7 cellular contexts compared by ENCODE assay signal in genomic region chr2:70123829-70124117, GRCh38. TPM values are rescaled to one million over a fixed set of nuclear protein-coding genes. Genes with fewer than 3 reads are reported as not detected.
DNase-seq lines count a peak whose midpoint lies in the region; ATAC-seq and TF ChIP-seq lines count a peak whose summit lies in the region.

No MANE protein-coding gene starts in this region.

- peak overlapping the region; percentile 100 for H3K9ac ChIP-seq in HUES64 (ENCODE audit: low read depth, low read length)
- H3K9ac ChIP-seq in iPS-20b (ENCODE audit: low read depth, low read length): peak overlapping the region; percentile 93; the same call in 1 of the 2 replicates

- no peak for ATAC-seq in GM21786 (IDR thresholded peaks at IDR 0.05; ENCODE audit: unreplicated experiment)
- no peak for ATAC-seq in HG03095 (IDR thresholded peaks at IDR 0.05; ENCODE audit: unreplicated experiment)

- H3K27me3 ChIP-seq in HUES64 (ENCODE audit: insufficient read depth, low read length) (no peaks in the 10 kb centered on the region), iPS-20b (ENCODE audit: insufficient read depth, low read length) (no peaks in the 10 kb centered on the region), stomach (no peaks in the 10 kb centered on the region)

- no peak for TF ChIP-seq CTCF in stomach (IDR thresholded peaks at IDR 0.05)

- H3K36me3 Mint-ChIP-seq in activated naive CD8-positive, alpha-beta T cell treated with anti-CD3 and anti-CD28 coated beads for 36 hours: peaks cover 14% of the 10 kb centered on the region

- H3K27me3 Mint-ChIP-seq in activated naive CD8-positive, alpha-beta T cell treated with anti-CD3 and anti-CD28 coated beads for 36 hours: no peaks in the 10 kb centered on the region

- H3K9me3 Mint-ChIP-seq in activated naive CD8-positive, alpha-beta T cell treated with anti-CD3 and anti-CD28 coated beads for 36 hours: no peaks in the 10 kb centered on the region

- TF ChIP-seq EP300 in stomach (IDR thresholded peaks at IDR 0.05): no peak

- H3K4me1 ChIP-seq in HUES64 (ENCODE audit: insufficient read depth, low read length): peaks cover 37% of the 10 kb centered on the region
- H3K4me1 ChIP-seq in iPS-20b (ENCODE audit: insufficient read depth, low read length): peaks cover 22% of the 10 kb centered on the region; the same call in 1 of the 2 replicates
- H3K4me1 ChIP-seq in stomach: peaks cover 18 to 43% (median 31%) of the 10 kb centered on the region in 4 donors

- H3K9me3 ChIP-seq in HUES64 (ENCODE audit: insufficient read depth, low read depth, low read length) (no peaks in the 10 kb centered on the region), iPS-20b (ENCODE audit: insufficient read depth, low read depth, low read length) (no peaks in the 10 kb centered on the region), stomach (no peaks in the 10 kb centered on the region)

- intact Hi-C loops in stomach (cut with DNase I; ENCODE audit: low total_unique reads): no loop called here

- H3K36me3 ChIP-seq in HUES64 (ENCODE audit: insufficient read depth, low read length) (no peaks in the 10 kb centered on the region), iPS-20b (ENCODE audit: insufficient read depth, low read depth, low read length) (no peaks in the 10 kb centered on the region), stomach (no peaks in the 10 kb centered on the region)

- peak overlapping the region; percentile 100 for H3K27ac Mint-ChIP-seq in activated naive CD8-positive, alpha-beta T cell treated with anti-CD3 and anti-CD28 coated beads for 36 hours

- TF ChIP-seq POLR2A in stomach (IDR thresholded peaks at IDR 0.05): no peak

- no peak for DNase-seq in activated naive CD8-positive, alpha-beta T cell treated with anti-CD3 and anti-CD28 coated beads for 36 hours
- DNase-seq in stomach (no peak), NCI-H748 treated with DMSO at 0.1 percent for 48 hours (lab: John Stamatoyannopoulos, UW) (no peak)

- H3K4me3 ChIP-seq in HUES64 (ENCODE audit: low read length) (peak overlapping the region; percentile 71), iPS-20b (ENCODE audit: low read length) (peak overlapping the region; percentile 72), stomach (peak overlapping the region; percentile 46 to 61 (median 54))

- H3K4me3 Mint-ChIP-seq in activated naive CD8-positive, alpha-beta T cell treated with anti-CD3 and anti-CD28 coated beads for 36 hours: peak overlapping the region; percentile 92

- peaks cover 71% of the 10 kb centered on the region for H3K4me1 Mint-ChIP-seq in activated naive CD8-positive, alpha-beta T cell treated with anti-CD3 and anti-CD28 coated beads for 36 hours

- H3K27ac ChIP-seq in HUES64 (ENCODE audit: low read depth, low read length) (peak overlapping the region; percentile 99), iPS-20b (ENCODE audit: low read length) (peak overlapping the region; percentile 85), stomach (peak overlapping the region; percentile 98 to 99 (median 99))

- whole genome bisulfite sequencing in HUES64: 20% methylated on average over 11 of the region's 11 CpGs
- 23 to 32% (median 27%) methylated on average over 11 of the region's 11 CpGs for WGBS in stomach, 5 donors

RNA-seq across cellular contexts. Expression of gene PCBP1, which starts 36.5 kb away (rescaled TPM):
- polyA plus RNA-seq in HUES64 (2013, experiment 1 of 2): 369 TPM
- 368 TPM for polyA plus RNA-seq in HUES64 (2013, experiment 2 of 2)
- total RNA-seq in activated naive CD8-positive, alpha-beta T cell treated with anti-CD3 and anti-CD28 coated beads for 36 hours: 100 to 1,000 TPM; 449 to 455 TPM
- 100 to 1,000 TPM in 3 of 5 donors, 10 to 100 TPM in 1, 1 to 10 TPM in 1; 9.3 to 164 (median 120) TPM for total RNA-seq in stomach
- 100 to 1,000 TPM; 199 to 296 (median 251) TPM for polyA plus RNA-seq in stomach
